ENCODE assay signal across 9 cellular contexts in genomic region chr9:93670208-93671029, GRCh38.
DNase-seq lines count a peak whose midpoint lies in the region; ATAC-seq, FAIRE-seq and TF ChIP-seq lines count a peak whose summit lies in the region.
"Had no signal": no experiment of that assay in that cellular context is flagged by ENCODE, and none has a peak within 500 bp of the region (broad histone marks: within the 10 kb centered on the region; RNA-seq: fewer than 3 reads in every experiment).

No MANE protein-coding gene starts in this region.

- 95 to 98% methylated on average over 8 of the region's 8 CpGs for WGBS in pancreas, 2 donors

- peaks cover 0 to 10% (median 0%) of the 10 kb centered on the region in 3 donors for H3K36me3 ChIP-seq in pancreas

- H3K27me3 ChIP-seq in pancreas, result no peaks in the 10 kb centered on the region

- ATAC-seq in SK-N-SH treated with all-trans-retinoic acid at 6 μM for 48 hours (peak; percentile 52), pancreas (peak in 1 of 4 donors; percentile 6), GM21515 (IDR thresholded peaks at IDR 0.05; ENCODE audit: unreplicated experiment) (no peak), HG03159 (IDR thresholded peaks at IDR 0.05; ENCODE audit: unreplicated experiment) (no peak)

- H3K4me1 ChIP-seq in pancreas, result no peaks in the 10 kb centered on the region

- no peak overlapping the region for H3K27ac ChIP-seq in pancreas

- intact Hi-C loops in pancreas (cut with DNase I), result no loop called here

- peak; percentile 64 for DNase-seq in ELR (ENCODE audit: low read depth)
- DNase-seq in erythroblast (lab: John Stamatoyannopoulos, UW), result peak; percentile 71 to 88
- DNase-seq in pancreas, result peak in 4 of 6 donors; percentile 8 to 50 (median 24)
- DNase-seq in NCI-H187 (lab: John Stamatoyannopoulos, UW), result no peak
- no peak for DNase-seq in DMS79 treated with DMSO at 0.1 percent for 48 hours (lab: John Stamatoyannopoulos, UW)
- DNase-seq: NCI-H187 treated with DMSO at 0.1 percent for 48 hours had no signal

- H3K9me3 ChIP-seq in pancreas, result no peaks in the 10 kb centered on the region

- TF ChIP-seq CTCF in pancreas (IDR thresholded peaks at IDR 0.05), result no peak

- no peak for FAIRE-seq in pancreas (lab: Jason Lieb, UNC)

- no peak for TF ChIP-seq POLR2A in erythroblast (IDR thresholded peaks at IDR 0.05; ENCODE audit: low read length)

- H3K4me3 ChIP-seq in pancreas, result no peak overlapping the region

TF ChIP-seq in SK-N-SH treated with all-trans-retinoic acid at 6 μM for 48 hours, 23 proteins besides CTCF, POLR2A, EP300 and RAD21:
- TF ChIP-seq TOX (CRISPR knock-in tag; IDR thresholded peaks at IDR 0.05; ENCODE audit: borderline replicate concordance), result no peak
- TF ChIP-seq ZC3H10 (CRISPR knock-in tag; IDR thresholded peaks at IDR 0.05), result no peak
- TF ChIP-seq ZNF70 (CRISPR knock-in tag; IDR thresholded peaks at IDR 0.05), result no peak
- no peak for TF ChIP-seq ZFP30 (CRISPR knock-in tag; IDR thresholded peaks at IDR 0.05)
TF ChIP-seq in SK-N-SH treated with all-trans-retinoic acid at 6 μM for 48 hours: peak in this region for 0.

Comparison
In these comparisons a context has a peak if more than half of its experiments do, and no peak if none do; other contexts are left out.
1. DNase-seq: peak in ELR (single experiment), erythroblast (2 of 2) and pancreas (4 of 6); none in NCI-H187 (0 of 2) and DMS79 treated with DMSO at 0.1 percent for 48 hours (single experiment).